In genomic region chr22:33811686-33812085, GRCh38 we compare ENCODE assay signal across 11 cellular contexts.
DNase-seq lines count a peak whose midpoint lies in the region; ATAC-seq and TF ChIP-seq lines count a peak whose summit lies in the region.
"Had no signal": no experiment of that assay in that cellular context is flagged by ENCODE, and none has a peak within 500 bp of the region (broad histone marks: within the 10 kb centered on the region; RNA-seq: fewer than 3 reads in every experiment).

No MANE protein-coding gene starts in this region.

- no peak overlapping the region for H3K9ac ChIP-seq in IMR-90 (ENCODE audit: low read depth, low read length)
- H3K9ac ChIP-seq: parathyroid adenoma had no signal

- peak overlapping the region; percentile 70 for H3K27ac Mint-ChIP-seq in mesothelial cell of epicardium
- H3K27ac Mint-ChIP-seq: activated T-cell treated with anti-CD3 and anti-CD28 coated beads, Interleukin-2, amount 50 U/mL, for 72 hours had no signal

- no peak overlapping the region for H2BK20ac ChIP-seq in IMR-90 (ENCODE audit: low read depth, low read length)

- BruUV-seq in IMR-90 (replicated peaks; lab: Mats Ljungman, UMichigan), result no TSS peak

- H3K36me3 ChIP-seq in IMR-90 (ENCODE audit: control insufficient read depth, insufficient read depth, low read length), result no peaks in the 10 kb centered on the region
- no peaks in the 10 kb centered on the region for H3K36me3 ChIP-seq in tibial nerve
- no peaks in the 10 kb centered on the region for H3K36me3 ChIP-seq in HAP-1 (replicated peaks)

- H4K91ac ChIP-seq in IMR-90 (ENCODE audit: insufficient read depth, low read depth, low read length), result no peak overlapping the region

- CTCF ChIA-PET in IMR-90 (lab: Yijun Ruan, JAX), result interaction anchor here (1.3 kb wide), 1 partner anchor 9 kb away, joined by 3 read pairs; no protein-coding TSS in a partner anchor

- peak overlapping the region in 1 of 2 experiments; percentile 34; a peak in 1 of 4 replicates for H4K8ac ChIP-seq in IMR-90 (ENCODE audit: low read depth in 2 of 2, low read length in 2 of 2)

- TF ChIP-seq CTCF in IMR-90 (conservative IDR thresholded peaks at IDR 0.05; ENCODE audit: low read depth, low read length), result no peak
- no peak for TF ChIP-seq CTCF in fibroblast of pulmonary artery (IDR thresholded peaks at IDR 0.05; ENCODE audit: low read length, missing control alignments)
- no peak for TF ChIP-seq CTCF in mesothelial cell of epicardium (IDR thresholded peaks at IDR 0.05; ENCODE audit: unreplicated experiment)
- no peak for TF ChIP-seq CTCF in tibial nerve (IDR thresholded peaks at IDR 0.05)

- ATAC-seq in IMR-90 (ENCODE audit: low read depth) (peak; percentile 82), HG02852 (IDR thresholded peaks at IDR 0.05; ENCODE audit: unreplicated experiment) (no peak)
- ATAC-seq: activated T-cell treated with anti-CD3 and anti-CD28 coated beads, Interleukin-2, amount 50 U/mL, for 72 hours had no signal

- H4K20me1 ChIP-seq in IMR-90 (ENCODE audit: insufficient read depth, low read length), result no peaks in the 10 kb centered on the region

- H3K27me3 ChIP-seq in IMR-90 (ENCODE audit: control insufficient read depth, insufficient read depth, low read length), result no peaks in the 10 kb centered on the region
- H3K27me3 ChIP-seq in tibial nerve, result no peaks in the 10 kb centered on the region
- no peaks in the 10 kb centered on the region for H3K27me3 ChIP-seq in HAP-1 (ENCODE audit: low read depth)

- no peaks in the 10 kb centered on the region for H3K27me3 Mint-ChIP-seq in mesothelial cell of epicardium (ENCODE audit: low read depth)

- DNase-seq in IMR-90, result peak; percentile 79
- DNase-seq in fibroblast of pulmonary artery (ENCODE audit: low read depth), result peak; percentile 73
- peak in 1 of 2 experiments; percentile 46 for DNase-seq in mesothelial cell of epicardium (ENCODE audit: low spot score in 2 of 2, unreplicated experiment in 2 of 2)
- DNase-seq in tibial nerve (ENCODE audit: low spot score in 2 of 2), result peak; percentile 18 to 36
- no peak for DNase-seq in SKM-1 (lab: John Stamatoyannopoulos, UW; ENCODE audit: unreplicated experiment)
- no peak for DNase-seq in HAP-1 (ENCODE audit: low spot score in 2 of 2)
- DNase-seq in NCI-H526 (lab: John Stamatoyannopoulos, UW), result no peak
- DNase-seq: activated T-cell treated with anti-CD3 and anti-CD28 coated beads, Interleukin-2, amount 50 U/mL, for 72 hours; NCI-H1694 had no signal

- H3K79me1 ChIP-seq in IMR-90 (ENCODE audit: low read depth in 1 of 2, low read length in 2 of 2), result peaks cover 9 to 19% of the 10 kb centered on the region in 2 experiments; a peak in 3 of 4 replicates

- peaks cover 7% of the 10 kb centered on the region for H3K9me1 ChIP-seq in IMR-90 (ENCODE audit: insufficient read depth, low read length)

- no peak overlapping the region for H4K5ac ChIP-seq in IMR-90 (ENCODE audit: low read depth, low read length)

- H3K4me1 ChIP-seq in IMR-90 (ENCODE audit: control insufficient read depth, insufficient read depth, low read length) (peaks cover 12% of the 10 kb centered on the region), tibial nerve (peaks cover 0 to 9% (median 0%) of the 10 kb centered on the region in 4 donors), HAP-1 (no peaks in the 10 kb centered on the region)
- H3K4me1 ChIP-seq: parathyroid adenoma had no signal

- TF ChIP-seq RAD21 in IMR-90 (IDR thresholded peaks at IDR 0.05; ENCODE audit: low read length), result no peak

- peaks cover 8% of the 10 kb centered on the region for H3K9me3 Mint-ChIP-seq in mesothelial cell of epicardium

- H3K4me3 ChIP-seq in IMR-90 (ENCODE audit: insufficient read depth, low read depth, low read length) (no peak overlapping the region), fibroblast of pulmonary artery (replicated peaks; ENCODE audit: low read depth, low read length) (no peak overlapping the region), tibial nerve (no peak overlapping the region), HAP-1 (no peak overlapping the region)

- H3K4me2 ChIP-seq in IMR-90 (ENCODE audit: low read depth, low read length), result peak overlapping the region; percentile 4

- no peak overlapping the region; the same call in 2 of the 3 replicates for H2BK15ac ChIP-seq in IMR-90 (ENCODE audit: low read depth, low read length)

- no peak overlapping the region for H3K4me3 Mint-ChIP-seq in mesothelial cell of epicardium
- H3K4me3 Mint-ChIP-seq: activated T-cell treated with anti-CD3 and anti-CD28 coated beads, Interleukin-2, amount 50 U/mL, for 72 hours had no signal

- H3K9me3 ChIP-seq in IMR-90 (ENCODE audit: control insufficient read depth, insufficient read depth, low read length), result no peaks in the 10 kb centered on the region
- H3K9me3 ChIP-seq in tibial nerve, result peaks cover 0 to 8% (median 0%) of the 10 kb centered on the region in 4 donors
- H3K9me3 ChIP-seq in HAP-1, result no peaks in the 10 kb centered on the region

- WGBS in IMR-90 (ENCODE audit: extremely low coverage in 2 of 2, insufficient read length in 1 of 2), 2 experiments, result 6% methylated on average over 3 of the region's 5 CpGs; no CpG with 5 or more reads in 1 of the 2 experiments
- WGBS in tibial nerve, 2 donors, result 32 to 43% methylated on average over 5 of the region's 5 CpGs

- H2BK120ac ChIP-seq in IMR-90 (ENCODE audit: low read depth, low read length), result no peak overlapping the region

- peak in 1 of 2 donors; percentile 15 for TF ChIP-seq EP300 in tibial nerve (IDR thresholded peaks at IDR 0.05)

- H3K23ac ChIP-seq in IMR-90 (ENCODE audit: low read depth, low read length), result no peak overlapping the region

- H3K56ac ChIP-seq in IMR-90 (ENCODE audit: extremely low read depth, insufficient read depth, low read length), result no peak overlapping the region

- no peak overlapping the region for H2BK5ac ChIP-seq in IMR-90 (ENCODE audit: low read depth, low read length, poor library complexity, severe bottlenecking)

- H2AFZ ChIP-seq in IMR-90 (replicated peaks; ENCODE audit: low read length, poor library complexity), result no peak overlapping the region
- H2AFZ ChIP-seq: parathyroid adenoma had no signal

- no peak overlapping the region for H3K27ac ChIP-seq in IMR-90 (ENCODE audit: insufficient read depth, low read length)
- no peak overlapping the region for H3K27ac ChIP-seq in tibial nerve
- H3K27ac ChIP-seq: parathyroid adenoma had no signal

- H3K4me1 Mint-ChIP-seq in mesothelial cell of epicardium, result peaks cover 26% of the 10 kb centered on the region

- H2AK9ac ChIP-seq in IMR-90 (replicated peaks; ENCODE audit: low read depth, low read length, poor library complexity), result no peak overlapping the region

- peaks cover 2% of the 10 kb centered on the region for H3K36me3 Mint-ChIP-seq in mesothelial cell of epicardium

- H3K4ac ChIP-seq in IMR-90 (ENCODE audit: low read depth, low read length), result peak overlapping the region; percentile 9; the same call in 1 of the 2 replicates

- in situ Hi-C loops in IMR-90 (cut with MboI; ENCODE audit: low sequenced_read_pairs) (no loop called here), HAP-1 (cut with MboI; ENCODE audit: low sequenced_read_pairs) (no loop called here)

- no peak for TF ChIP-seq POLR2A in IMR-90 (IDR thresholded peaks at IDR 0.05; ENCODE audit: low read depth, low read length)
- no peak for TF ChIP-seq POLR2A in tibial nerve (IDR thresholded peaks at IDR 0.05)

- H3K18ac ChIP-seq in IMR-90 (ENCODE audit: low read depth, low read length), result no peak overlapping the region; the same call in 1 of the 2 replicates

- H3K14ac ChIP-seq in IMR-90 (replicated peaks; ENCODE audit: low read depth, low read length), result no peak overlapping the region

- H2AK5ac ChIP-seq in IMR-90 (ENCODE audit: low read depth, low read length), result no peak overlapping the region

- POLR2A ChIA-PET in IMR-90 (lab: Charles Lee; ENCODE audit: unreplicated experiment), result no interaction called here

- dilution Hi-C loops in IMR-90 (cut with HindIII; ENCODE audit: low sequenced_read_pairs, unreplicated experiment), result no loop called here

- intact Hi-C loops in IMR-90 (cut with micrococcal nuclease), result no loop called here

TF ChIP-seq in IMR-90, 13 proteins besides CTCF, POLR2A, EP300 and RAD21:
- TF ChIP-seq NFE2L2 (IDR thresholded peaks at IDR 0.05; ENCODE audit: low read depth, low read length), result no peak
- TF ChIP-seq ELK1 (IDR thresholded peaks at IDR 0.05; ENCODE audit: borderline replicate concordance, low read depth, low read length), result no peak
- no peak for TF ChIP-seq SMC3 (IDR thresholded peaks at IDR 0.05; ENCODE audit: low read depth, low read length)
- no peak for TF ChIP-seq MXI1 (IDR thresholded peaks at IDR 0.05; ENCODE audit: borderline replicate concordance, low read depth, low read length)
- TF ChIP-seq RFX5 (IDR thresholded peaks at IDR 0.05; ENCODE audit: low read depth, low read length), result no peak
- TF ChIP-seq USF2 (IDR thresholded peaks at IDR 0.05; ENCODE audit: low read depth, low read length), result no peak
- no peak for TF ChIP-seq FOS (IDR thresholded peaks at IDR 0.05; ENCODE audit: low read depth, low read length)

Comparison
In these comparisons a context has a peak if more than half of its experiments do, and no peak if none do; other contexts are left out.
1. DNase-seq: peak in IMR-90 (single experiment), fibroblast of pulmonary artery (single experiment) and tibial nerve (2 of 2); none in SKM-1 (single experiment), HAP-1 (0 of 2) and NCI-H526 (0 of 2).